ENCODE assay signal across 9 cellular contexts in genomic region chr10:71771821-71772617, GRCh38. TPM values are rescaled to one million over a fixed set of nuclear protein-coding genes. Genes with fewer than 3 reads are reported as not detected.
DNase-seq lines count a peak whose midpoint lies in the region; ATAC-seq and TF ChIP-seq lines count a peak whose summit lies in the region.
"Had no signal": no experiment of that assay in that cellular context is flagged by ENCODE, and none has a peak within 500 bp of the region (broad histone marks: within the 10 kb centered on the region; RNA-seq: fewer than 3 reads in every experiment).

No MANE protein-coding gene starts in this region.

- 17 to 24% methylated on average over 2 of the region's 2 CpGs for WGBS in upper lobe of left lung, 2 donors

- intact Hi-C loops in colonic mucosa (cut with DNase I) = loop anchor here (5.0 kb wide), 1 partner anchor 45 kb away; no protein-coding TSS in a partner anchor

- TF ChIP-seq CTCF in colonic mucosa (IDR thresholded peaks at IDR 0.05) (no peak), upper lobe of left lung (IDR thresholded peaks at IDR 0.05) (no peak)

- H3K27me3 ChIP-seq in colonic mucosa (no peaks in the 10 kb centered on the region), upper lobe of left lung (no peaks in the 10 kb centered on the region)

- DNase-seq in GM04504 (ENCODE audit: low read depth) (peak; percentile 74), T follicular helper cell (ENCODE audit: low read depth) (peak; percentile 36), colonic mucosa (peak; percentile 82), mucosa of gallbladder (ENCODE audit: low spot score) (peak; percentile 66), upper lobe of left lung (peak in 1 of 2 donors; percentile 68)

- peak in 2 of 4 donors; percentile 16 to 63 for TF ChIP-seq POLR2A in upper lobe of left lung (IDR thresholded peaks at IDR 0.05)

- H3K36me3 ChIP-seq in colonic mucosa (no peaks in the 10 kb centered on the region), upper lobe of left lung (peaks cover 0 to 17% (median 0%) of the 10 kb centered on the region in 4 donors)

- no peak for TF ChIP-seq EP300 in upper lobe of left lung (IDR thresholded peaks at IDR 0.05)

- H3K4me3 ChIP-seq in colonic mucosa (peak overlapping the region; percentile 80), upper lobe of left lung (peak overlapping the region; percentile 67 to 84 (median 78))

- peak overlapping the region; percentile 92 to 99 for H3K9ac ChIP-seq in colonic mucosa (ENCODE audit: low read depth in 2 of 2, low read length in 2 of 2)

- peaks cover 16% of the 10 kb centered on the region for H3K4me1 ChIP-seq in colonic mucosa
- peaks cover 74 to 93% (median 83%) of the 10 kb centered on the region in 4 donors for H3K4me1 ChIP-seq in upper lobe of left lung

- H3K27ac ChIP-seq in colonic mucosa (peak overlapping the region; percentile 92), upper lobe of left lung (peak overlapping the region; percentile 88 to 97 (median 96))

- ATAC-seq in upper lobe of left lung (ENCODE audit: low FRiP score in 2 of 2) (peak; percentile 41 to 69), HG02678 (IDR thresholded peaks at IDR 0.05; ENCODE audit: unreplicated experiment) (no peak), HG03139 (IDR thresholded peaks at IDR 0.05; ENCODE audit: unreplicated experiment) (no peak)
- ATAC-seq in activated CD4-positive, CD25-positive, alpha-beta regulatory T cell treated with anti-CD3 and anti-CD28 coated beads, Interleukin-2, amount 50 U/mL, for 24 hours = no peak

- H3K9me3 ChIP-seq in colonic mucosa (no peaks in the 10 kb centered on the region), upper lobe of left lung (no peaks in the 10 kb centered on the region)

RNA-seq across cellular contexts. Expression of gene VSIR, which starts 1.3 kb away (rescaled TPM):
- total RNA-seq in colonic mucosa (10 to 100 TPM; 41.2 to 42.8 TPM), mucosa of gallbladder (83.9 TPM), upper lobe of left lung (100 to 1,000 TPM in 2 of 6 donors, 10 to 100 TPM in 4; 51.7 to 167 (median 92.5) TPM)

RNA-seq across cellular contexts. Expression of gene C10orf105, which starts 52.4 kb away (rescaled TPM):
- total RNA-seq in colonic mucosa (under 1 TPM in 1 of 2 donors, not detected in 1; 0.07 TPM), mucosa of gallbladder (0.06 TPM), upper lobe of left lung (1 to 10 TPM in 1 of 6 donors, under 1 TPM in 4, not detected in 1; 0.15 to 1.0 (median 0.44) TPM)
- total RNA-seq: kidney epithelial cell had no signal

Comparison
In these comparisons a context has a peak if more than half of its experiments do, and no peak if none do; other contexts are left out.
1. ATAC-seq: peak in upper lobe of left lung (2 of 2); none in activated CD4-positive, CD25-positive, alpha-beta regulatory T cell treated with anti-CD3 and anti-CD28 coated beads, Interleukin-2, amount 50 U/mL, for 24 hours (0 of 2), HG02678 (single experiment) and HG03139 (single experiment).